ENCODE assay signal across 13 cellular contexts in the genomic region with DNA sequence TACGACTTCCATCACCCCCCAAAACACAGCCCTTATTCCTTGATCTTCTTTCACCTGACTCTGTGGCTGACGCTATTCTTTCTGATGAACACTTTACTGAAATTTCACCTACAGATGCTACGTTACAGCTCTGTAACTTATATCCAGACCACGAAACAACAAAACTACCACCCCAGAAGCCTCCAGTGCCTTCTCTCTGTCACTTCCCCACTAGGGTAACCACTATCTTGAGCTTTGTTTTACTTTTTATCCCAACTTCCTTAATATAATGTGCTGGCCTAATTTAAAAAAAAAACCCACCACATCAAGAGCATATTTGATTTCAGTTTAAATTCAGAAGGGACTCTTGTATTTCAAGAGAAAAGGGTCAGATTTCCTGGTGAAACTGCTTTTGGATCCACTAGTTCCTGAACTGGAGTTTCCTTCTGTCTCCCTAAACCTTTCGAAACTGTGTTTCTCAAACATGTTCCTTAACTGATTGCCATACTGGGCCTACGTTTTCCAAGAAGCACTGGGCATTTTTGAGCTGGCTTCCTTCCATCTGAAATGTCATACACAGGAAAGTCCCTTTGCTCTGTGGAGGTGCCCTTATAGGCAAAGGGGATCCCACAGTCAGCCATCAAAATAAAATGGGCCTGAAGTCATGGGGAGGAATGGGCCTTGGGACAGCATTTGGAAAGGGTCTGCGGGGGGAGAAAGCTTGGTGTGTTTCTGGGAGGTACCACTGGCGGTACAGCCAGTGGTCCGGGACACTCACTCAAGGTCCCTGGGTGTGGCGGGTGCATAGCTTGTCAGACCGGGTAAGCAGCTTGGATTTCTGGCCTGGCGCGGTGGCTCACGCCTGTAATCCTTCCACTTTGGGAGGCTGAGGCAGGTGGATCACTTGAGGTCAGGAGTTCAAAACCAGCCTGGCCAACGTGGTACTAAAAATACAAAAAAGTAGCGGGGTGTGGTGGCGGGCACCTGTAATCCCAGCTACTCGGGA. TPM values are rescaled to one million over a fixed set of nuclear protein-coding genes. Genes with fewer than 3 reads are reported as not detected.
A peak's percentile ranks its signal among the peaks of the same experiment; 100 is the strongest.
DNase-seq lines count a peak whose midpoint lies in the region; ATAC-seq, FAIRE-seq and TF ChIP-seq lines count a peak whose summit lies in the region.
"Had no signal": no experiment of that assay in that cellular context is flagged by ENCODE, and none has a peak within 500 bp of the region (broad histone marks: within the 10 kb centered on the region; RNA-seq: fewer than 3 reads in every experiment).

No MANE protein-coding gene starts in this region.

- no peaks in the 10 kb centered on the region for H3K27me3 Mint-ChIP-seq in CD8-positive, alpha-beta memory T cell

- no peak overlapping the region for H3K4me2 ChIP-seq in K562 (ENCODE audit: insufficient read depth, low read length)

- no peak overlapping the region for H2AFZ ChIP-seq in K562 (ENCODE audit: low read depth, low read length)

- 89% methylated on average over 16 of the region's 18 CpGs for WGBS in K562 (ENCODE audit: insufficient coverage, low coverage, missing lambda C conversion rate)

- DNase-seq in CD8-positive, alpha-beta memory T cell: peak in 2 of 5 donors; percentile 23 to 64
- DNase-seq in MV-4-11 (lab: John Stamatoyannopoulos, UW): peak; percentile 73
- no peak for DNase-seq in K562 (ENCODE audit: extremely low read depth in 1 of 4, low spot score in 3 of 4)
- no peak for DNase-seq in NCI-H146 treated with DMSO at 0.1 percent for 48 hours (lab: John Stamatoyannopoulos, UW; ENCODE audit: unreplicated experiment)
- DNase-seq: aorta; SHP77 treated with DMSO at 0.1 percent for 48 hours; stimulated activated CD4-positive, alpha-beta T cell treated with anti-CD3 and anti-CD28 coated beads, Interleukin-15, amount 100 ng/mL, for 24 hours; stimulated activated naive CD4-positive, alpha-beta T cell treated with Interleukin-2 at 50 U/mL for 16 hours had no signal

- no peak for TF ChIP-seq EP300 in K562 (IDR thresholded peaks at IDR 0.05; ENCODE audit: low read length)

- POLR2A ChIA-PET in CD8-positive, alpha-beta memory T cell (lab: Charles Lee): no interaction called here
- POLR2A ChIA-PET in K562 (lab: Yijun Ruan, JAX): interaction anchor here (1.0 to 3.7 kb wide), 6 partner anchors 12 to 53 kb away, joined by 3 to 15 read pairs (median 4); partner anchors contain the start of gene CASS4

- intact Hi-C loops in K562 (cut with micrococcal nuclease): no loop called here

- no peak overlapping the region for H3K4me3 ChIP-seq in CD8-positive, alpha-beta memory T cell (ENCODE audit: low read length)
- H3K4me3 ChIP-seq in K562: no peak overlapping the region
- H3K4me3 ChIP-seq in neutrophil (ENCODE audit: low read depth in 1 of 2, low read length in 1 of 2): no peak overlapping the region

- H3K27ac Mint-ChIP-seq in CD8-positive, alpha-beta memory T cell: peak overlapping the region; percentile 34 to 94 (median 84)

- ATAC-seq in K562 (no peak), GM21515 (IDR thresholded peaks at IDR 0.05; ENCODE audit: unreplicated experiment) (no peak), HG02973 (IDR thresholded peaks at IDR 0.05; ENCODE audit: unreplicated experiment) (no peak), HG03175 (IDR thresholded peaks at IDR 0.05; ENCODE audit: unreplicated experiment) (no peak)

- H3K27me3 ChIP-seq in CD8-positive, alpha-beta memory T cell (ENCODE audit: insufficient read depth, low read length, poor library complexity, severe bottlenecking): no peaks in the 10 kb centered on the region
- H3K27me3 ChIP-seq in K562 (ENCODE audit: control insufficient read depth in 2 of 2, insufficient read depth in 2 of 2, low read length in 2 of 2) (no peaks in the 10 kb centered on the region), neutrophil (no peaks in the 10 kb centered on the region)

- peaks cover 3 to 21% (median 8%) of the 10 kb centered on the region in 3 donors for H3K36me3 Mint-ChIP-seq in CD8-positive, alpha-beta memory T cell

- peaks cover 7% of the 10 kb centered on the region for H3K36me3 ChIP-seq in CD8-positive, alpha-beta memory T cell (ENCODE audit: insufficient read depth, low read length)
- peaks cover 82% of the 10 kb centered on the region for H3K36me3 ChIP-seq in K562 (ENCODE audit: control insufficient read depth, insufficient read depth, low read length)
- peaks cover 95% of the 10 kb centered on the region for H3K36me3 ChIP-seq in neutrophil

- TSS peak; percentile 3 for BruUV-seq in K562 (replicated peaks; lab: Mats Ljungman, UMichigan)

- H3K9me3 Mint-ChIP-seq in CD8-positive, alpha-beta memory T cell: no peaks in the 10 kb centered on the region

- H3K4me1 Mint-ChIP-seq in CD8-positive, alpha-beta memory T cell: peaks cover 36 to 47% (median 46%) of the 10 kb centered on the region in 3 donors

- in situ Hi-C loops in K562 (cut with MboI): no loop called here

- peaks cover 16% of the 10 kb centered on the region for H3K79me2 ChIP-seq in K562 (ENCODE audit: control insufficient read depth, insufficient read depth, low read length)

- FAIRE-seq in K562 (lab: Jason Lieb, UNC): no peak
- FAIRE-seq: GM18507 had no signal

- no peak for TF ChIP-seq RAD21 in K562 (CRISPR knock-in tag; conservative IDR thresholded peaks at IDR 0.05 in 1 of 2, IDR thresholded peaks at IDR 0.05 in 1 of 2)

- no peaks in the 10 kb centered on the region for H4K20me1 ChIP-seq in K562 (replicated peaks; ENCODE audit: control insufficient read depth, insufficient read depth, low read length)

- H3K9me3 ChIP-seq in CD8-positive, alpha-beta memory T cell (ENCODE audit: low read length): no peaks in the 10 kb centered on the region
- no peaks in the 10 kb centered on the region for H3K9me3 ChIP-seq in K562 (replicated peaks; ENCODE audit: control insufficient read depth, insufficient read depth, low read depth, low read length)
- no peaks in the 10 kb centered on the region for H3K9me3 ChIP-seq in neutrophil

- no peak overlapping the region for H3K27ac ChIP-seq in CD8-positive, alpha-beta memory T cell (ENCODE audit: low read depth, low read length)
- H3K27ac ChIP-seq in K562 (ENCODE audit: extremely low read depth, low read depth, low read length) (no peak overlapping the region), neutrophil (peak overlapping the region; percentile 72)

- TF ChIP-seq POLR2A in K562 (conservative IDR thresholded peaks at IDR 0.05): no peak

- H3K9me1 ChIP-seq in K562 (ENCODE audit: control insufficient read depth, insufficient read depth, low read length): peaks cover 2% of the 10 kb centered on the region

- H3K9ac ChIP-seq in K562 (ENCODE audit: insufficient read depth in 1 of 2, low read depth in 2 of 2, low read length in 2 of 2): no peak overlapping the region

- no peak for TF ChIP-seq CTCF in K562 (IDR thresholded peaks at IDR 0.05 in 2 of 3, conservative IDR thresholded peaks at IDR 0.05 in 1 of 3; ENCODE audit: insufficient read depth in 2 of 3, low read depth in 1 of 3, low read length in 3 of 3)
- TF ChIP-seq CTCF in neutrophil (IDR thresholded peaks at IDR 0.05): no peak

- peak overlapping the region; percentile 1 to 34 (median 11) for H3K4me3 Mint-ChIP-seq in CD8-positive, alpha-beta memory T cell

- CTCF ChIA-PET in CD8-positive, alpha-beta memory T cell (lab: Charles Lee): interaction anchor here (1.3 kb wide), 2 partner anchors 21 to 47 kb away, joined by 3 to 4 read pairs; no protein-coding TSS in a partner anchor
- CTCF ChIA-PET in K562 (lab: Yijun Ruan, JAX; ENCODE audit: low intra/inter-chr PET ratio): interaction anchor here (0.7 kb wide), 1 partner anchor 95 kb away, joined by 7 read pairs; no protein-coding TSS in a partner anchor

- H3K4me1 ChIP-seq in CD8-positive, alpha-beta memory T cell (ENCODE audit: insufficient read depth, low read length): peaks cover 51% of the 10 kb centered on the region
- H3K4me1 ChIP-seq in K562 (replicated peaks in 1 of 2; ENCODE audit: control insufficient read depth in 2 of 2, insufficient read depth in 2 of 2, low read length in 2 of 2) (peaks cover 5 to 13% of the 10 kb centered on the region in 2 experiments; a peak in 4 of 5 replicates), neutrophil (ENCODE audit: control insufficient read depth in 1 of 2, insufficient read depth in 1 of 2, low read depth in 1 of 2, low read length in 1 of 2) (peaks cover 20 to 31% of the 10 kb centered on the region in 2 experiments)

RNA-seq across cellular contexts. Expression of gene RTF2, which starts 25.8 kb away (rescaled TPM):
- 10 to 100 TPM; 82.5 to 85.1 TPM for total RNA-seq in CD8-positive, alpha-beta memory T cell
- polyA plus RNA-seq in CD8-positive, alpha-beta memory T cell: 121 TPM
- 29.7 and 29.9 TPM in 2 replicates for total RNA-seq in K562 (2011; cell fraction: chromatin; rRNA removed; ENCODE audit: low replicate concordance)
- 20.7 and 24.2 TPM in 2 replicates for total RNA-seq in K562 (2011; cell fraction: nucleolus; rRNA removed)
- 33.1 and 37.2 TPM in 2 replicates for total RNA-seq in K562 (2011; cell fraction: nucleoplasm; rRNA removed)
- total RNA-seq in K562 (2014; rRNA removed) (67.0 and 69.1 TPM in 2 replicates), K562 (2014; rRNA removed; fragmentation: Illumina TruSeq; extraction: Trizol) (62.1 and 69.8 TPM in 2 replicates), K562 (2015; rRNA removed; fragmentation: Illumina TruSeq; extraction: Trizol) (67.9 and 70.4 TPM in 2 replicates), K562 (2021) (83.5 and 84.9 TPM in 2 replicates)
- polyA plus RNA-seq in K562 (2011; rRNA removed) (82.3 and 87.4 TPM in 2 replicates), K562 (2014; fragmentation: Illumina TruSeq; extraction: Trizol) (85.1 and 90.7 TPM in 2 replicates), K562 (2014; fragmentation: Nextera tagmentation; extraction: Ambion mirVana) (100 to 1,000 TPM; 114 to 177 TPM), K562 (2014; rRNA removed) (80.1 and 85.0 TPM in 2 replicates)
- 68.8 and 69.8 TPM in 2 replicates for polyA plus RNA-seq in K562 (2011; cell fraction: cytosol; rRNA removed)
- 48.5 and 53.8 TPM in 2 replicates for polyA plus RNA-seq in K562 (2011; cell fraction: nucleus; rRNA removed)
- 65.1 and 70.9 TPM in 2 replicates for polyA plus RNA-seq in K562 (2012)
- polyA minus RNA-seq in K562 (2011; rRNA and poly(A)+ RNA removed): 46.4 and 55.6 TPM in 2 replicates
- polyA minus RNA-seq in K562 (2011; cell fraction: cytosol; rRNA and poly(A)+ RNA removed): 29.6 and 30.2 TPM in 2 replicates
- 10.8 and 20.4 TPM in 2 replicates for polyA minus RNA-seq in K562 (2011; cell fraction: nucleus; rRNA and poly(A)+ RNA removed)

RNA-seq across cellular contexts. Expression of gene CASS4, which starts 30.6 kb away (rescaled TPM):
- total RNA-seq in CD8-positive, alpha-beta memory T cell: 1 to 10 TPM; 3.7 TPM
- polyA plus RNA-seq in CD8-positive, alpha-beta memory T cell: 5.6 TPM
- 63.3 and 67.4 TPM in 2 replicates for total RNA-seq in K562 (2011; cell fraction: chromatin; rRNA removed; ENCODE audit: low replicate concordance)
- 45.1 and 50.9 TPM in 2 replicates for total RNA-seq in K562 (2011; cell fraction: nucleolus; rRNA removed)
- total RNA-seq in K562 (2011; cell fraction: nucleoplasm; rRNA removed): 43.0 and 48.2 TPM in 2 replicates
- total RNA-seq in K562 (2014; rRNA removed) (26.7 and 27.1 TPM in 2 replicates), K562 (2014; rRNA removed; fragmentation: Illumina TruSeq; extraction: Trizol) (23.4 and 29.3 TPM in 2 replicates), K562 (2015; rRNA removed; fragmentation: Illumina TruSeq; extraction: Trizol) (25.3 and 25.6 TPM in 2 replicates), K562 (2021) (27.8 and 36.8 TPM in 2 replicates)
- polyA plus RNA-seq in K562 (2011; rRNA removed) (53.2 and 53.8 TPM in 2 replicates), K562 (2014; fragmentation: Illumina TruSeq; extraction: Trizol) (35.3 and 41.6 TPM in 2 replicates), K562 (2014; fragmentation: Nextera tagmentation; extraction: Ambion mirVana) (1 to 10 TPM; 8.1 to 8.8 TPM), K562 (2014; rRNA removed) (21.7 and 30.0 TPM in 2 replicates)
- polyA plus RNA-seq in K562 (2011; cell fraction: cytosol; rRNA removed): 52.4 and 52.9 TPM in 2 replicates
- polyA plus RNA-seq in K562 (2011; cell fraction: nucleus; rRNA removed): 28.9 and 33.6 TPM in 2 replicates
- 18.6 and 19.4 TPM in 2 replicates for polyA plus RNA-seq in K562 (2012)
- 56.7 and 57.5 TPM in 2 replicates for polyA minus RNA-seq in K562 (2011; rRNA and poly(A)+ RNA removed)
- polyA minus RNA-seq in K562 (2011; cell fraction: cytosol; rRNA and poly(A)+ RNA removed): 39.3 and 40.1 TPM in 2 replicates
- 26.0 and 37.0 TPM in 2 replicates for polyA minus RNA-seq in K562 (2011; cell fraction: nucleus; rRNA and poly(A)+ RNA removed)

RNA-seq across cellular contexts. Expression of gene CSTF1, which starts 50.2 kb away (rescaled TPM):
- 10 to 100 TPM; 54.2 to 54.7 TPM for total RNA-seq in CD8-positive, alpha-beta memory T cell
- polyA plus RNA-seq in CD8-positive, alpha-beta memory T cell: 37.0 TPM
- 81.3 and 104 TPM in 2 replicates for total RNA-seq in K562 (2011; cell fraction: chromatin; rRNA removed; ENCODE audit: low replicate concordance)
- 51.9 and 54.7 TPM in 2 replicates for total RNA-seq in K562 (2011; cell fraction: nucleolus; rRNA removed)
- total RNA-seq in K562 (2011; cell fraction: nucleoplasm; rRNA removed): 67.5 and 68.8 TPM in 2 replicates
- 30.8 and 36.3 TPM in 2 replicates for total RNA-seq in K562 (2014; rRNA removed)
- 53.4 and 55.2 TPM in 2 replicates for total RNA-seq in K562 (2014; rRNA removed; fragmentation: Illumina TruSeq; extraction: Trizol)
- 43.7 and 45.6 TPM in 2 replicates for total RNA-seq in K562 (2015; rRNA removed; fragmentation: Illumina TruSeq; extraction: Trizol)
- 44.4 and 48.9 TPM in 2 replicates for total RNA-seq in K562 (2021)
- polyA plus RNA-seq in K562 (2011; rRNA removed): 76.6 and 92.5 TPM in 2 replicates
- polyA plus RNA-seq in K562 (2011; cell fraction: cytosol; rRNA removed): 77.7 and 92.2 TPM in 2 replicates
- polyA plus RNA-seq in K562 (2011; cell fraction: nucleus; rRNA removed): 81.7 and 87.2 TPM in 2 replicates
- polyA plus RNA-seq in K562 (2012): 31.3 and 43.1 TPM in 2 replicates
- polyA plus RNA-seq in K562 (2014; fragmentation: Illumina TruSeq; extraction: Trizol): 48.1 and 56.6 TPM in 2 replicates
- 100 to 1,000 TPM in 1 of 2 experiments, 10 to 100 TPM in 1; 74.1 to 110 TPM for polyA plus RNA-seq in K562 (2014; fragmentation: Nextera tagmentation; extraction: Ambion mirVana)
- polyA plus RNA-seq in K562 (2014; rRNA removed): 33.5 and 40.7 TPM in 2 replicates
- 157 and 159 TPM in 2 replicates for polyA minus RNA-seq in K562 (2011; rRNA and poly(A)+ RNA removed)
- 48.8 and 68.1 TPM in 2 replicates for polyA minus RNA-seq in K562 (2011; cell fraction: cytosol; rRNA and poly(A)+ RNA removed)
- 30.7 and 57.5 TPM in 2 replicates for polyA minus RNA-seq in K562 (2011; cell fraction: nucleus; rRNA and poly(A)+ RNA removed)

RNA-seq across cellular contexts. Expression of gene AURKA, which starts 50.7 kb away (rescaled TPM):
- total RNA-seq in CD8-positive, alpha-beta memory T cell: 10 to 100 TPM; 49.2 to 50.8 TPM
- 1.7 TPM for polyA plus RNA-seq in CD8-positive, alpha-beta memory T cell
- total RNA-seq in K562 (2011; cell fraction: chromatin; rRNA removed; ENCODE audit: low replicate concordance): 35.2 and 46.4 TPM in 2 replicates
- total RNA-seq in K562 (2011; cell fraction: nucleolus; rRNA removed): 29.4 and 33.6 TPM in 2 replicates
- 34.9 and 36.8 TPM in 2 replicates for total RNA-seq in K562 (2011; cell fraction: nucleoplasm; rRNA removed)
- total RNA-seq in K562 (2014; rRNA removed): 72.7 and 78.4 TPM in 2 replicates
- total RNA-seq in K562 (2014; rRNA removed; fragmentation: Illumina TruSeq; extraction: Trizol): 113 and 126 TPM in 2 replicates
- total RNA-seq in K562 (2015; rRNA removed; fragmentation: Illumina TruSeq; extraction: Trizol): 102 and 105 TPM in 2 replicates
- 97.4 and 101 TPM in 2 replicates for total RNA-seq in K562 (2021)
- polyA plus RNA-seq in K562 (2011; rRNA removed): 112 and 148 TPM in 2 replicates
- 82.8 and 98.1 TPM in 2 replicates for polyA plus RNA-seq in K562 (2011; cell fraction: cytosol; rRNA removed)
- 52.9 and 65.0 TPM in 2 replicates for polyA plus RNA-seq in K562 (2011; cell fraction: nucleus; rRNA removed)
- polyA plus RNA-seq in K562 (2012): 70.5 and 75.3 TPM in 2 replicates
- 128 and 162 TPM in 2 replicates for polyA plus RNA-seq in K562 (2014; fragmentation: Illumina TruSeq; extraction: Trizol)
- 100 to 1,000 TPM; 130 to 153 TPM for polyA plus RNA-seq in K562 (2014; fragmentation: Nextera tagmentation; extraction: Ambion mirVana)
- 105 and 106 TPM in 2 replicates for polyA plus RNA-seq in K562 (2014; rRNA removed)
- polyA minus RNA-seq in K562 (2011; rRNA and poly(A)+ RNA removed): 99.4 and 104 TPM in 2 replicates
- 43.0 and 57.1 TPM in 2 replicates for polyA minus RNA-seq in K562 (2011; cell fraction: cytosol; rRNA and poly(A)+ RNA removed)
- polyA minus RNA-seq in K562 (2011; cell fraction: nucleus; rRNA and poly(A)+ RNA removed): 16.3 and 31.1 TPM in 2 replicates

Comparison
In these comparisons a context has a peak if more than half of its experiments do, and no peak if none do; other contexts are left out.
1. RNA of gene CASS4, which starts 30.6 kb away (total RNA-seq): 23.4 to 67.4 TPM in K562; 3.7 TPM in CD8-positive, alpha-beta memory T cell; every median in the first group is over 4 times any median in the second.